8 cellular contexts compared by ENCODE assay signal in the genomic region with DNA sequence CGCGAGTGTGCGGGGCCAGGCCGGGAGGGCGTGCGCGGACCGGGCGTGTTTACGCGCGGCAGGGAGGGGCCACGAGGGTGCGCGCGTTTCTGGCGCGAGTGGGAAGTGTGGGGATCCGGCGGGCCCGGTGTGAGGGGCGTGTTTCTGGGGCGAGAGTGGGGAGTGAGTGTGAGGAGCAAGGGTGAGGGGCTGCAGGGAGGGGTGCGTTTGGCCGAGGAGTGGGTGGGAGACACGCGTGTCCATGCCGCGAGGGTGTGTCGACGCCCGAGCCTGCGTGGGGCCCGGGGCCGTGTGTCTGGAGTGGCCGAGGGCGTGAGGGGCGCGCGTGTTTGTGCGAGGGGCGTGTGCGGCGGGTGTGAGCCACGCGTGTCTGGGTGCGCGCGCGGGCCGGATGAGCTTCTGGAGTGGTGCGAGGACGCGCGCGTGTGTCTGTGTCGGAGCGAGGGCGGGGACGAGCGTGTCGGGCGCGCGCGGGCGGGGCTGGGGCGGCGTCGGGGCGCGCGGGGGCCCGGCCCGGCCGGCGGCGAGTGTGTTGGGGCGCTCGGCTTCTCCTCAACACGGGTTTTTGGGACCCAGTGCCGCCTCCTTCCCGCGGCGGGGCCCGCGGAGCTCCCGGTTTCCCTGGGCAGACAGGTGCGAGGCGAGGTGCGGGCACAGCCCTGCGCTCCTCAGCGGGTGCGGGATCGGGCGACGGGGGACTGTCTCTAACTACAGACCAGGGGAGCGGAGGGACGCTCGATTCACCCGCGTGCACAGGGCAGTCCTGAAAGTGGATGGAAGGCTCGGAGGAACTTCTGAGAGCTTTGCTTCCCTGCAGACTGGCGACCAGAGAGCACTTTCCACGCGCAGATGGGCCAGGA.
DNase-seq lines count a peak whose midpoint lies in the region; ATAC-seq and TF ChIP-seq lines count a peak whose summit lies in the region.

No MANE protein-coding gene starts in this region.

- peak overlapping the region; percentile 76 to 80 for H3K4me3 Mint-ChIP-seq in activated T-cell treated with anti-CD3 and anti-CD28 coated beads, Interleukin-2, amount 50 U/mL, for 72 hours

- no peaks in the 10 kb centered on the region for H3K36me3 ChIP-seq in HUES64 (ENCODE audit: insufficient read depth, low read length)
- no peaks in the 10 kb centered on the region for H3K36me3 ChIP-seq in gastroesophageal sphincter
- H3K36me3 ChIP-seq in ovary = no peaks in the 10 kb centered on the region

- TF ChIP-seq CTCF in gastroesophageal sphincter (IDR thresholded peaks at IDR 0.05) (no peak), ovary (IDR thresholded peaks at IDR 0.05) (no peak)

- no peak for TF ChIP-seq EP300 in gastroesophageal sphincter (IDR thresholded peaks at IDR 0.05)
- TF ChIP-seq EP300 in ovary (IDR thresholded peaks at IDR 0.05) = no peak

- H3K27ac ChIP-seq in HUES64 (ENCODE audit: low read depth, low read length) (no peak overlapping the region), gastroesophageal sphincter (peak overlapping the region in 3 of 4 donors; percentile 58 to 77 (median 61)), ovary (no peak overlapping the region)

- H3K4me1 ChIP-seq in HUES64 (ENCODE audit: insufficient read depth, low read length) = peaks cover 16% of the 10 kb centered on the region
- peaks cover 0 to 24% (median 0%) of the 10 kb centered on the region in 3 donors for H3K4me1 ChIP-seq in gastroesophageal sphincter
- peaks cover 4% of the 10 kb centered on the region for H3K4me1 ChIP-seq in ovary (ENCODE audit: insufficient read depth)

- no peaks in the 10 kb centered on the region for H3K9me3 Mint-ChIP-seq in activated T-cell treated with anti-CD3 and anti-CD28 coated beads, Interleukin-2, amount 50 U/mL, for 72 hours

- WGBS in HUES64 = 13% methylated on average over 106 of the region's 106 CpGs
- WGBS in gastroesophageal sphincter (ENCODE audit: low coverage in 1 of 2), 2 donors = 2 to 5% methylated on average over 17 to 24 of the region's 106 CpGs
- 2 to 5% (median 2%) methylated on average over 53 to 106 of the region's 106 CpGs for WGBS in ovary, 3 donors

- intact Hi-C loops in ovary (cut with DNase I) = no loop called here

- peaks cover 61% of the 10 kb centered on the region for H3K27me3 Mint-ChIP-seq in activated T-cell treated with anti-CD3 and anti-CD28 coated beads, Interleukin-2, amount 50 U/mL, for 72 hours (ENCODE audit: low read depth)

- H3K9ac ChIP-seq in HUES64 (ENCODE audit: low read depth, low read length) = no peak overlapping the region

- peak in 1 of 2 donors; percentile 10 for DNase-seq in activated T-cell treated with anti-CD3 and anti-CD28 coated beads, Interleukin-2, amount 50 U/mL, for 72 hours
- DNase-seq in ovary = peak in 3 of 5 donors; percentile 31 to 46 (median 41)
- no peak for DNase-seq in GDM1 (lab: John Stamatoyannopoulos, UW)
- DNase-seq in NCI-H2107 treated with DMSO at 0.1 percent for 48 hours (lab: John Stamatoyannopoulos, UW; ENCODE audit: unreplicated experiment) = no peak

- H3K4me3 ChIP-seq in HUES64 (ENCODE audit: low read length) (peak overlapping the region; percentile 51), gastroesophageal sphincter (peak overlapping the region; percentile 30 to 61), ovary (peak overlapping the region; percentile 44)

- no peak for TF ChIP-seq POLR2A in gastroesophageal sphincter (IDR thresholded peaks at IDR 0.05)
- no peak for TF ChIP-seq POLR2A in ovary (IDR thresholded peaks at IDR 0.05)

- H3K4me1 Mint-ChIP-seq in activated T-cell treated with anti-CD3 and anti-CD28 coated beads, Interleukin-2, amount 50 U/mL, for 72 hours (ENCODE audit: low read depth) = peaks cover 4% of the 10 kb centered on the region

- H3K9me3 ChIP-seq in HUES64 (ENCODE audit: insufficient read depth, low read depth, low read length) = no peaks in the 10 kb centered on the region
- H3K9me3 ChIP-seq in gastroesophageal sphincter = no peaks in the 10 kb centered on the region
- H3K9me3 ChIP-seq in ovary = no peaks in the 10 kb centered on the region

- H3K27me3 ChIP-seq in HUES64 (ENCODE audit: insufficient read depth, low read length) = peaks cover 37% of the 10 kb centered on the region
- peaks cover 48% of the 10 kb centered on the region for H3K27me3 ChIP-seq in gastroesophageal sphincter
- no peaks in the 10 kb centered on the region for H3K27me3 ChIP-seq in ovary

- ATAC-seq in activated T-cell treated with anti-CD3 and anti-CD28 coated beads, Interleukin-2, amount 50 U/mL, for 72 hours (replicated peaks in 1 of 2) = no peak
- ATAC-seq in gastroesophageal sphincter (peak; percentile 8), HG02840 (IDR thresholded peaks at IDR 0.05; ENCODE audit: low FRiP score, unreplicated experiment) (no peak), GM21390 (IDR thresholded peaks at IDR 0.05; ENCODE audit: unreplicated experiment) (no peak)

- peaks cover 1% of the 10 kb centered on the region in 2 donors for H3K36me3 Mint-ChIP-seq in activated T-cell treated with anti-CD3 and anti-CD28 coated beads, Interleukin-2, amount 50 U/mL, for 72 hours (ENCODE audit: insufficient read depth in 2 of 2)

- H3K27ac Mint-ChIP-seq in activated T-cell treated with anti-CD3 and anti-CD28 coated beads, Interleukin-2, amount 50 U/mL, for 72 hours = peak overlapping the region; percentile 48

Comparison
In these comparisons a context has a peak if more than half of its experiments do, and no peak if none do; other contexts are left out.
1. H3K27ac ChIP-seq: peak in gastroesophageal sphincter (3 of 4); none in HUES64 (single experiment) and ovary (0 of 2).
2. DNase-seq: peak in ovary (3 of 5); none in GDM1 (single experiment) and NCI-H2107 treated with DMSO at 0.1 percent for 48 hours (single experiment).
3. Peak in every context shown above with its lines, with median percentiles within 50 percentile points of each other: H3K4me3 ChIP-seq.